ENCODE assay signal across 10 cellular contexts in the genomic region with DNA sequence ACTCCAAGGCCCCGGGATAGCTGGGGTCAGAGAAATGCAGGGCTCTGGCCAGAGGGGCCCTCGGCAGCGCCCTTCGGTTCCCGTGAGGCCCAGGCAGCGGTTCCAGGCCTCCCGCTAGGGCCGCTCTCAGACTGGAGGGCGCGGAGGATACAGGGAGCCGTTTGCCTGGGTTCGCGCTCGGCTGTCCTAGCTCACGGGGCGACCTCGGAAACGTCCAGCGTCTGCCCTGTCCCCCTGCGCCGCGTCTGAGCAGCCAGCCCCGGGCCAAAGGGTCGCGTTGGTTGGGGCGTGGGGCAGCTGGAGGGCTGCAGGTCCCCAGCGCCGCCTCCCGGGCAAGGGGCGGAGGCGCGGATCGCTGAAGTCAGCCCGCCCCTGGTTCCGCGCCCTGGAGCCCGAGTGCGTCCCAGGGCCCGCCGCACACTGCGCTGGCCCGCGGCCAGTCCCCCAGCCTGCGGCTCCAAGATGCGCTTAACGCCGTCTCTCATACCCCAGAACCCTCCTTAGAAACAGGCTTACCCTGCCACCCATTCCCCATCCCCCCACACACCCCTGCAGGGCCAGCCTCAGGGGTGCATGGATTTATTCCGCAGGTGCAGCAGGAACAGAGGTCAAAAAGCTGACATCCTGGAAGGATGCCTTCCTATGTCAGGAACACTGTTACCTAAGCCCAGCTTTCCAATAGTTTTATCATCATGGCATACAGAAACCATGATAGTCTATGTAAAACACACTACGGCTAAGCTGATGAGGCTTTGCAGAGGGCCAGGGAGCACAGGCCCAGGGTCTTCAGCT. TPM values are rescaled to one million over a fixed set of nuclear protein-coding genes. Genes with fewer than 3 reads are reported as not detected.
DNase-seq lines count a peak whose midpoint lies in the region; ATAC-seq and TF ChIP-seq lines count a peak whose summit lies in the region.
"Had no signal": no experiment of that assay in that cellular context is flagged by ENCODE, and none has a peak within 500 bp of the region (broad histone marks: within the 10 kb centered on the region; RNA-seq: fewer than 3 reads in every experiment).

No MANE protein-coding gene starts in this region.

- H3K23ac ChIP-seq in neuronal stem cell (ENCODE audit: low read depth, low read length, poor library complexity): peak overlapping the region; percentile 27

- no peak overlapping the region for H3K27ac ChIP-seq in AG04450 (ENCODE audit: low read depth, low read length)
- no peak overlapping the region for H3K27ac ChIP-seq in foreskin keratinocyte
- H3K27ac ChIP-seq in neuronal stem cell (replicated peaks; ENCODE audit: low read length): no peak overlapping the region

- no peaks in the 10 kb centered on the region for H3K36me3 ChIP-seq in neuronal stem cell (replicated peaks in 1 of 2; ENCODE audit: control insufficient read depth in 2 of 2, insufficient read depth in 2 of 2, low read length in 2 of 2)
- no peaks in the 10 kb centered on the region for H3K36me3 ChIP-seq in HAP-1 (replicated peaks)

- no peak overlapping the region for H2AK5ac ChIP-seq in neuronal stem cell (ENCODE audit: low read depth, low read length)

- H2BK12ac ChIP-seq in neuronal stem cell (ENCODE audit: low read length): no peak overlapping the region

- H3K9me3 ChIP-seq in AG04450 (ENCODE audit: control insufficient read depth, insufficient read depth, low read length): no peaks in the 10 kb centered on the region
- no peaks in the 10 kb centered on the region for H3K9me3 ChIP-seq in neuronal stem cell (replicated peaks in 1 of 2; ENCODE audit: control insufficient read depth in 2 of 2, insufficient read depth in 1 of 2, low read depth in 1 of 2, low read length in 2 of 2)
- H3K9me3 ChIP-seq in HAP-1: no peaks in the 10 kb centered on the region

- H3K4ac ChIP-seq in neuronal stem cell (ENCODE audit: low read length): no peak overlapping the region

- peak overlapping the region; percentile 88 for H2AFZ ChIP-seq in neuronal stem cell (ENCODE audit: low read length)

- peak overlapping the region; percentile 21 for H4K8ac ChIP-seq in neuronal stem cell (ENCODE audit: low read depth, low read length)

- ATAC-seq in foreskin keratinocyte (peak; percentile 81), HG02852 (IDR thresholded peaks at IDR 0.05; ENCODE audit: unreplicated experiment) (no peak)

- H3K14ac ChIP-seq in neuronal stem cell (ENCODE audit: low read length): peak overlapping the region; percentile 91

- no peak overlapping the region for H4K91ac ChIP-seq in neuronal stem cell (ENCODE audit: low read depth, low read length, poor library complexity)

- CTCF ChIA-PET in AG04450 (lab: Charles Lee): interaction anchor here (1.0 to 1.2 kb wide), 2 partner anchors 22 to 47 kb away, joined by 3 to 4 read pairs; no protein-coding TSS in a partner anchor

- peak; percentile 35 for TF ChIP-seq CTCF in AG04450 (IDR thresholded peaks at IDR 0.05; ENCODE audit: low read depth, low read length)
- TF ChIP-seq CTCF in foreskin keratinocyte (conservative IDR thresholded peaks at IDR 0.05): peak; percentile 54

- no peaks in the 10 kb centered on the region for H3K79me1 ChIP-seq in neuronal stem cell (ENCODE audit: low read depth, low read length)

- in situ Hi-C loops in HAP-1 (cut with MboI; ENCODE audit: low sequenced_read_pairs): no loop called here

- DNase-seq in AG04450 (ENCODE audit: low read depth, low spot score) (no peak), NCI-H146 treated with DMSO at 0.1 percent for 48 hours (lab: John Stamatoyannopoulos, UW; ENCODE audit: unreplicated experiment) (peak; percentile 32), foreskin keratinocyte (no peak), neuronal stem cell (ENCODE audit: low spot score) (peak; percentile 57), NCI-H82 treated with DMSO at 0.1 percent for 48 hours (lab: John Stamatoyannopoulos, UW; ENCODE audit: unreplicated experiment) (no peak), NCI-H345 (lab: John Stamatoyannopoulos, UW) (no peak), HAP-1 (ENCODE audit: low spot score in 2 of 2) (no peak)
- DNase-seq: NCI-H1105 had no signal

- H3K4me1 ChIP-seq in foreskin keratinocyte: peaks cover 14% of the 10 kb centered on the region
- peaks cover 0 to 4% of the 10 kb centered on the region in 2 donors for H3K4me1 ChIP-seq in neuronal stem cell (ENCODE audit: control insufficient read depth in 2 of 2, insufficient read depth in 1 of 2, low read depth in 1 of 2, low read length in 2 of 2)
- H3K4me1 ChIP-seq in HAP-1: no peaks in the 10 kb centered on the region

- no CpG with 5 or more reads among the region's 49 CpGs for WGBS in neuronal stem cell (ENCODE audit: extremely low coverage in 2 of 2, insufficient read length in 2 of 2, insufficient replicate concordance in 1 of 2), 2 donors

- POLR2A ChIA-PET in AG04450 (lab: Yijun Ruan, JAX): no interaction called here

- peak overlapping the region; percentile 93 for H3K18ac ChIP-seq in neuronal stem cell (ENCODE audit: low read length)

- peak overlapping the region; percentile 70 for H3K9ac ChIP-seq in neuronal stem cell (ENCODE audit: low read depth, low read length, poor library complexity)

- peak overlapping the region; percentile 70 for H3K4me2 ChIP-seq in neuronal stem cell (ENCODE audit: insufficient read depth, low read length, poor library complexity, severe bottlenecking)

- H2BK15ac ChIP-seq in neuronal stem cell (ENCODE audit: low read length): peak overlapping the region; percentile 90

- H3K4me3 ChIP-seq in AG04450 (ENCODE audit: low read depth, low read length) (peak overlapping the region; percentile 48), neuronal stem cell (ENCODE audit: low read length in 2 of 2) (peak overlapping the region; percentile 15 to 75), HAP-1 (no peak overlapping the region)

- H3K27me3 ChIP-seq in AG04450 (ENCODE audit: control insufficient read depth, insufficient read depth, low read length): no peaks in the 10 kb centered on the region
- no peaks in the 10 kb centered on the region for H3K27me3 ChIP-seq in foreskin keratinocyte
- peaks cover 0 to 56% (median 8%) of the 10 kb centered on the region in 3 experiments for H3K27me3 ChIP-seq in neuronal stem cell (ENCODE audit: control insufficient read depth in 3 of 3, insufficient read depth in 3 of 3, low read depth in 1 of 3, low read length in 3 of 3)
- peaks cover 23% of the 10 kb centered on the region for H3K27me3 ChIP-seq in HAP-1 (ENCODE audit: low read depth)

- no peak overlapping the region for H2BK5ac ChIP-seq in neuronal stem cell (ENCODE audit: low read length)

- H2BK120ac ChIP-seq in neuronal stem cell (ENCODE audit: low read depth, low read length): peak overlapping the region; percentile 52

RNA-seq across cellular contexts. Expression of a gene that starts 22.1 kb away (rescaled TPM):
- polyA plus RNA-seq in AG04450 (2011; rRNA removed) (not detected in 2 replicates), foreskin keratinocyte (not detected in 2 replicates)
- not detected in 2 replicates for polyA minus RNA-seq in AG04450 (2011; rRNA and poly(A)+ RNA removed)
- not detected in 2 replicates for total RNA-seq in foreskin keratinocyte
- polyA plus RNA-seq in neuronal stem cell (2013, experiment 1 of 2): not detected
- not detected for polyA plus RNA-seq in neuronal stem cell (2013, experiment 2 of 2)
- total RNA-seq: activated CD8-positive, alpha-beta memory T cell treated with anti-CD3 and anti-CD28 coated beads for 36 hours had no signal

RNA-seq across cellular contexts. Expression of a gene that starts 36.1 kb away (rescaled TPM):
- polyA plus RNA-seq in AG04450 (2011; rRNA removed): 0.46 and 0.60 TPM in 2 replicates
- polyA minus RNA-seq in AG04450 (2011; rRNA and poly(A)+ RNA removed): 0.48 and 1.7 TPM in 2 replicates
- not detected in 2 replicates for total RNA-seq in foreskin keratinocyte
- not detected in 2 replicates for polyA plus RNA-seq in foreskin keratinocyte
- 0.08 TPM for polyA plus RNA-seq in neuronal stem cell (2013, experiment 1 of 2)
- 0.11 TPM for polyA plus RNA-seq in neuronal stem cell (2013, experiment 2 of 2)

Comparison
In these comparisons a context has a peak if more than half of its experiments do, and no peak if none do; other contexts are left out.
1. DNase-seq: peak in NCI-H146 treated with DMSO at 0.1 percent for 48 hours (single experiment) and neuronal stem cell (single experiment); none in AG04450 (single experiment), foreskin keratinocyte (0 of 2), NCI-H82 treated with DMSO at 0.1 percent for 48 hours (single experiment), NCI-H345 (single experiment) and HAP-1 (0 of 2).